Comparison of ENCODE assay signal across 8 cellular contexts in the genomic region with DNA sequence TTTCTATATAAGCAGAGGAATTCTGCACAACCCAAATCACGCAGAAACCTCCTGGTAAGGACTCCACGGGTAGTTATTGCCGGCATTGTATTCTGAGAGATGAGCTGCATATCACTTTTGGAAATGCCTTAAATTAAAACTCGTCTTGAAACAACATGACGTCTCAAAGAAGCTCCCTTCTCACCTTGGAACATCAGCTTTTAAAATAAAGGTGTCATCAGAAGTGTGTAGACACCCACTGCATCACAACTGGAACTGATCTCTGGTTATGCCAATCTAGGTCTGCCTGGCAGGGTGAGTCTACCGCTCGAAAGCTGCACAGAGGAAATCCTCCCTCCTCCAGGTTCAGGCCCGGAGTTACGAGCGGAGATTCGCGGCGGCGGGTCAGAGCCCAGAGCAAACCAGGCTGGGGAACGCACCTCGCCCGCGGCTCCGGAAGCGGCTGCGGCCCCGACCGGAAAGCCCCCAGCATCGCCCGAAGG. TPM values are rescaled to one million over a fixed set of nuclear protein-coding genes. Genes with fewer than 3 reads are reported as not detected.
DNase-seq lines count a peak whose midpoint lies in the region; ATAC-seq and TF ChIP-seq lines count a peak whose summit lies in the region.

No MANE protein-coding gene starts in this region.

- H3K27ac ChIP-seq in CD8-positive, alpha-beta memory T cell (ENCODE audit: low read depth, low read length): peak overlapping the region; percentile 86
- H3K27ac ChIP-seq in RWPE1 (peak overlapping the region; percentile 97), esophagus squamous epithelium (peak overlapping the region; percentile 91 to 99 (median 94)), osteoblast (ENCODE audit: low read depth, low read length) (peak overlapping the region; percentile 79)

- H3K27me3 ChIP-seq in CD8-positive, alpha-beta memory T cell (ENCODE audit: insufficient read depth, low read length, poor library complexity, severe bottlenecking): no peaks in the 10 kb centered on the region
- H3K27me3 ChIP-seq in esophagus squamous epithelium (no peaks in the 10 kb centered on the region), osteoblast (ENCODE audit: insufficient read depth, low read length) (no peaks in the 10 kb centered on the region)

- peaks cover 69% of the 10 kb centered on the region for H3K79me2 ChIP-seq in osteoblast (ENCODE audit: insufficient read depth, low read length)

- H4K20me1 ChIP-seq in osteoblast (ENCODE audit: insufficient read depth, low read length): peaks cover 11% of the 10 kb centered on the region

- 0% methylated on average over 5 of the region's 25 CpGs for WGBS in esophagus squamous epithelium, 2 donors

- H3K27ac Mint-ChIP-seq in CD8-positive, alpha-beta memory T cell: peak overlapping the region; percentile 81 to 98 (median 96)

- POLR2A ChIA-PET in CD8-positive, alpha-beta memory T cell (lab: Charles Lee): interaction anchor here (0.9 to 1.1 kb wide), 3 partner anchors 10 to 28 kb away, joined by 3 read pairs; no protein-coding TSS in a partner anchor
- POLR2A ChIA-PET in RWPE1 (lab: Yijun Ruan, JAX; ENCODE audit: low non-redundant PET): interaction anchor here (0.7 to 0.8 kb wide), 2 partner anchors 119 to 577 kb away, joined by 3 to 4 read pairs; no protein-coding TSS in a partner anchor

- H3K36me3 Mint-ChIP-seq in CD8-positive, alpha-beta memory T cell: peaks cover 0 to 18% (median 2%) of the 10 kb centered on the region in 3 donors

- peaks cover 61 to 74% (median 70%) of the 10 kb centered on the region in 3 donors for H3K4me1 Mint-ChIP-seq in CD8-positive, alpha-beta memory T cell

- H3K4me2 ChIP-seq in osteoblast (ENCODE audit: insufficient read depth, low read length): peak overlapping the region; percentile 100

- peak overlapping the region; percentile 89 for H2AFZ ChIP-seq in osteoblast (ENCODE audit: low read length)

- no peaks in the 10 kb centered on the region for H3K36me3 ChIP-seq in CD8-positive, alpha-beta memory T cell (ENCODE audit: insufficient read depth, low read length)
- H3K36me3 ChIP-seq in esophagus squamous epithelium: no peaks in the 10 kb centered on the region
- no peaks in the 10 kb centered on the region for H3K36me3 ChIP-seq in osteoblast (ENCODE audit: insufficient read depth, low read length)

- no peaks in the 10 kb centered on the region for H3K9me3 ChIP-seq in CD8-positive, alpha-beta memory T cell (ENCODE audit: low read length)
- H3K9me3 ChIP-seq in esophagus squamous epithelium (no peaks in the 10 kb centered on the region), osteoblast (ENCODE audit: low read depth, low read length) (no peaks in the 10 kb centered on the region)

- peak overlapping the region; percentile 62 for H3K4me3 ChIP-seq in CD8-positive, alpha-beta memory T cell (ENCODE audit: low read length)
- H3K4me3 ChIP-seq in esophagus squamous epithelium: peak overlapping the region; percentile 82 to 96 (median 94)
- H3K4me3 ChIP-seq in osteoblast (ENCODE audit: insufficient read depth, low read length): peak overlapping the region; percentile 75

- no peak for DNase-seq in CD8-positive, alpha-beta memory T cell
- DNase-seq in RWPE1 (ENCODE audit: low spot score) (no peak), esophagus squamous epithelium (lab: John Stamatoyannopoulos, UW) (no peak), osteoblast (ENCODE audit: insufficient read length, low spot score, missing footprints) (no peak), mucosa of gallbladder (ENCODE audit: low spot score) (no peak)
- DNase-seq in activated CD8-positive, alpha-beta memory T cell treated with anti-CD3 and anti-CD28 coated beads for 24 hours: no peak

- ATAC-seq in GM21717 (IDR thresholded peaks at IDR 0.05; ENCODE audit: unreplicated experiment): peak; percentile 28
- ATAC-seq in GM21737 (IDR thresholded peaks at IDR 0.05; ENCODE audit: unreplicated experiment): no peak

- CTCF ChIA-PET in CD8-positive, alpha-beta memory T cell (lab: Charles Lee): interaction anchor here (1.9 kb wide), 1 partner anchor 17 kb away, joined by 5 read pairs; no protein-coding TSS in a partner anchor
- CTCF ChIA-PET in RWPE1 (lab: Yijun Ruan, JAX): interaction anchor here (0.6 to 0.7 kb wide), 3 partner anchors 173 to 511 kb away, joined by 3 read pairs; no protein-coding TSS in a partner anchor

- peaks cover 0 to 1% of the 10 kb centered on the region in 2 donors for H3K27me3 Mint-ChIP-seq in CD8-positive, alpha-beta memory T cell

- H3K9me3 Mint-ChIP-seq in CD8-positive, alpha-beta memory T cell: no peaks in the 10 kb centered on the region

- H3K4me3 Mint-ChIP-seq in CD8-positive, alpha-beta memory T cell: peak overlapping the region; percentile 82 to 96 (median 91)

- H3K4me1 ChIP-seq in CD8-positive, alpha-beta memory T cell (ENCODE audit: insufficient read depth, low read length): peaks cover 43% of the 10 kb centered on the region
- H3K4me1 ChIP-seq in esophagus squamous epithelium (peaks cover 0 to 68% (median 9%) of the 10 kb centered on the region in 3 donors), osteoblast (ENCODE audit: insufficient read depth, low read length) (peaks cover 16% of the 10 kb centered on the region)

- no peak for TF ChIP-seq POLR2A in esophagus squamous epithelium (IDR thresholded peaks at IDR 0.05)

- TF ChIP-seq CTCF in RWPE1 (conservative IDR thresholded peaks at IDR 0.05; ENCODE audit: low read depth) (no peak), esophagus squamous epithelium (IDR thresholded peaks at IDR 0.05) (no peak), osteoblast (IDR thresholded peaks at IDR 0.05; ENCODE audit: extremely low read depth, low read depth, low read length) (no peak)

- intact Hi-C loops in esophagus squamous epithelium (cut with DNase I): no loop called here

RNA-seq across cellular contexts. Expression of gene SLC12A2, which starts 1.0 kb away (rescaled TPM):
- 10 to 100 TPM; 16.7 to 18.7 TPM for total RNA-seq in CD8-positive, alpha-beta memory T cell
- 7.1 TPM for polyA plus RNA-seq in CD8-positive, alpha-beta memory T cell
- total RNA-seq in esophagus squamous epithelium (10 to 100 TPM in 3 of 4 donors, 1 to 10 TPM in 1; 8.9 to 20.1 (median 20.0) TPM), osteoblast (25.3 and 31.2 TPM in 2 replicates), mucosa of gallbladder (340 TPM)

Comparison
In these comparisons a context has a peak if more than half of its experiments do, and no peak if none do; other contexts are left out.
1. RNA of gene SLC12A2, which starts 1.0 kb away (total RNA-seq): 340 TPM in mucosa of gallbladder (single experiment); 25.3 to 31.2 TPM in osteoblast, 8.9 to 20.1 TPM in esophagus squamous epithelium and 16.7 to 18.7 TPM in CD8-positive, alpha-beta memory T cell; every median in the first group is over 10 times any median in the second.
2. Peak in every context shown above with its lines, with median percentiles within 50 percentile points of each other: H3K27ac ChIP-seq and H3K4me3 ChIP-seq.